In genomic region chr14:43894534-43894933, GRCh38 we compare ENCODE assay signal across 9 cellular contexts.
A peak's percentile ranks its signal among the peaks of the same experiment; 100 is the strongest.
DNase-seq lines count a peak whose midpoint lies in the region; ATAC-seq, FAIRE-seq and TF ChIP-seq lines count a peak whose summit lies in the region.
"Had no signal": no experiment of that assay in that cellular context is flagged by ENCODE, and none has a peak within 500 bp of the region (broad histone marks: within the 10 kb centered on the region; RNA-seq: fewer than 3 reads in every experiment).

No MANE protein-coding gene starts in this region.

- H3K4me1 ChIP-seq in K562 (replicated peaks in 1 of 2; ENCODE audit: control insufficient read depth in 2 of 2, insufficient read depth in 2 of 2, low read length in 2 of 2) (no peaks in the 10 kb centered on the region), smooth muscle cell (ENCODE audit: low read depth) (no peaks in the 10 kb centered on the region), esophagus squamous epithelium (no peaks in the 10 kb centered on the region)

- TF ChIP-seq POLR2A in K562 (conservative IDR thresholded peaks at IDR 0.05) = no peak
- no peak for TF ChIP-seq POLR2A in esophagus squamous epithelium (IDR thresholded peaks at IDR 0.05)

- 0% methylated on average over 2 of the region's 3 CpGs for WGBS in K562 (ENCODE audit: insufficient coverage, low coverage, missing lambda C conversion rate)
- 55% methylated on average over 3 of the region's 3 CpGs for WGBS in smooth muscle cell (ENCODE audit: low lambda C conversion rate)
- WGBS in esophagus squamous epithelium, 2 donors = 46 to 57% methylated on average over 3 of the region's 3 CpGs

- TF ChIP-seq EP300 in K562 (IDR thresholded peaks at IDR 0.05; ENCODE audit: low read length) = no peak

- FAIRE-seq in K562 (lab: Jason Lieb, UNC) = no peak

- intact Hi-C loops in K562 (cut with micrococcal nuclease) = no loop called here
- intact Hi-C loops in esophagus squamous epithelium (cut with DNase I) = no loop called here

- H3K79me2 ChIP-seq in K562 (ENCODE audit: control insufficient read depth, insufficient read depth, low read length) = no peaks in the 10 kb centered on the region
- H3K79me2 ChIP-seq in smooth muscle cell (ENCODE audit: low read depth) = no peaks in the 10 kb centered on the region

- peak in 1 of 2 experiments; percentile 16; a peak in 1 of 4 replicates for TF ChIP-seq RAD21 in K562 (CRISPR knock-in tag; conservative IDR thresholded peaks at IDR 0.05 in 1 of 2, IDR thresholded peaks at IDR 0.05 in 1 of 2)

- H3K36me3 ChIP-seq in K562 (ENCODE audit: control insufficient read depth, insufficient read depth, low read length) (no peaks in the 10 kb centered on the region), smooth muscle cell (ENCODE audit: low read depth) (no peaks in the 10 kb centered on the region), esophagus squamous epithelium (no peaks in the 10 kb centered on the region)

- POLR2A ChIA-PET in K562 (lab: Yijun Ruan, JAX) = no interaction called here

- H3K4me3 ChIP-seq in K562 (no peak overlapping the region), smooth muscle cell (no peak overlapping the region), esophagus squamous epithelium (no peak overlapping the region)

- H2AFZ ChIP-seq in K562 (ENCODE audit: low read depth, low read length) (no peak overlapping the region), smooth muscle cell (ENCODE audit: low read depth) (no peak overlapping the region)

- H3K9me3 ChIP-seq in K562 (replicated peaks; ENCODE audit: control insufficient read depth, insufficient read depth, low read depth, low read length) = no peaks in the 10 kb centered on the region
- H3K9me3 ChIP-seq in smooth muscle cell (replicated peaks; ENCODE audit: low read depth) = no peaks in the 10 kb centered on the region
- no peaks in the 10 kb centered on the region for H3K9me3 ChIP-seq in esophagus squamous epithelium

- H3K27me3 ChIP-seq in K562 (ENCODE audit: control insufficient read depth in 2 of 2, insufficient read depth in 2 of 2, low read length in 2 of 2) (no peaks in the 10 kb centered on the region), smooth muscle cell (ENCODE audit: low read depth) (no peaks in the 10 kb centered on the region), esophagus squamous epithelium (no peaks in the 10 kb centered on the region)

- no peaks in the 10 kb centered on the region for H3K9me1 ChIP-seq in K562 (ENCODE audit: control insufficient read depth, insufficient read depth, low read length)

- H3K27ac ChIP-seq in K562 (ENCODE audit: extremely low read depth, low read depth, low read length) = no peak overlapping the region
- no peak overlapping the region for H3K27ac ChIP-seq in smooth muscle cell (ENCODE audit: low read depth)
- H3K27ac ChIP-seq in esophagus squamous epithelium = no peak overlapping the region

- no peak overlapping the region for H3K4me2 ChIP-seq in K562 (ENCODE audit: insufficient read depth, low read length)
- no peak overlapping the region for H3K4me2 ChIP-seq in smooth muscle cell

- in situ Hi-C loops in K562 (cut with MboI) = no loop called here

- peak; percentile 39 for DNase-seq in SIG-M5 treated with dmso at 0.1 percent for 504 hours (lab: John Stamatoyannopoulos, UW; ENCODE audit: unreplicated experiment)
- DNase-seq in SIG-M5 (lab: John Stamatoyannopoulos, UW) = no peak
- peak; percentile 9 to 25 (median 14) for DNase-seq in K562 (ENCODE audit: extremely low read depth in 1 of 4, low spot score in 3 of 4)
- DNase-seq in smooth muscle cell (lab: John Stamatoyannopoulos, UW; ENCODE audit: unreplicated experiment) = no peak
- DNase-seq in NCI-H2081 (lab: John Stamatoyannopoulos, UW) = no peak
- no peak for DNase-seq in esophagus squamous epithelium (lab: John Stamatoyannopoulos, UW)
- no peak for DNase-seq in superior temporal gyrus (ENCODE audit: extremely low spot score)
- DNase-seq: CD4-positive, alpha-beta memory T cell had no signal

- BruUV-seq in K562 (replicated peaks; lab: Mats Ljungman, UMichigan) = no TSS peak

- no peak overlapping the region for H3K9ac ChIP-seq in K562 (ENCODE audit: insufficient read depth in 1 of 2, low read depth in 2 of 2, low read length in 2 of 2)
- H3K9ac ChIP-seq in smooth muscle cell (ENCODE audit: low read depth) = no peak overlapping the region

- H3F3A ChIP-seq in smooth muscle cell (ENCODE audit: low read depth) = no peaks in the 10 kb centered on the region

- no peaks in the 10 kb centered on the region for H4K20me1 ChIP-seq in K562 (replicated peaks; ENCODE audit: control insufficient read depth, insufficient read depth, low read length)
- H4K20me1 ChIP-seq in smooth muscle cell (ENCODE audit: low read depth) = no peaks in the 10 kb centered on the region

- CTCF ChIA-PET in K562 (lab: Yijun Ruan, JAX; ENCODE audit: low intra/inter-chr PET ratio) = interaction anchor here (0.7 kb wide), 1 partner anchor 1633 kb away, joined by 3 read pairs; no protein-coding TSS in a partner anchor

- ATAC-seq in HG03469 (IDR thresholded peaks at IDR 0.05; ENCODE audit: unreplicated experiment) = peak; percentile 56
- ATAC-seq in K562 = no peak

- TF ChIP-seq CTCF in K562 (IDR thresholded peaks at IDR 0.05 in 2 of 3, conservative IDR thresholded peaks at IDR 0.05 in 1 of 3; ENCODE audit: insufficient read depth in 2 of 3, low read depth in 1 of 3, low read length in 3 of 3) (peak in 2 of 3 experiments; percentile 7 to 28; a peak in 2 of 6 replicates), smooth muscle cell (IDR thresholded peaks at IDR 0.05; ENCODE audit: borderline replicate concordance, insufficient read depth, poor library complexity, severe bottlenecking) (peak; percentile 59), esophagus squamous epithelium (IDR thresholded peaks at IDR 0.05) (peak in 1 of 6 experiments; percentile 9)

TF ChIP-seq in K562, 482 proteins besides CTCF, POLR2A, EP300 and RAD21:
- TF ChIP-seq NFATC3 (IDR thresholded peaks at IDR 0.05) (no peak), ZNF449 (CRISPR knock-in tag; IDR thresholded peaks at IDR 0.05) (no peak), ESRRB (CRISPR knock-in tag; IDR thresholded peaks at IDR 0.05; ENCODE audit: borderline replicate concordance) (no peak), ZNF23 (CRISPR knock-in tag; IDR thresholded peaks at IDR 0.05) (no peak)
- TF ChIP-seq, protein P1, sequence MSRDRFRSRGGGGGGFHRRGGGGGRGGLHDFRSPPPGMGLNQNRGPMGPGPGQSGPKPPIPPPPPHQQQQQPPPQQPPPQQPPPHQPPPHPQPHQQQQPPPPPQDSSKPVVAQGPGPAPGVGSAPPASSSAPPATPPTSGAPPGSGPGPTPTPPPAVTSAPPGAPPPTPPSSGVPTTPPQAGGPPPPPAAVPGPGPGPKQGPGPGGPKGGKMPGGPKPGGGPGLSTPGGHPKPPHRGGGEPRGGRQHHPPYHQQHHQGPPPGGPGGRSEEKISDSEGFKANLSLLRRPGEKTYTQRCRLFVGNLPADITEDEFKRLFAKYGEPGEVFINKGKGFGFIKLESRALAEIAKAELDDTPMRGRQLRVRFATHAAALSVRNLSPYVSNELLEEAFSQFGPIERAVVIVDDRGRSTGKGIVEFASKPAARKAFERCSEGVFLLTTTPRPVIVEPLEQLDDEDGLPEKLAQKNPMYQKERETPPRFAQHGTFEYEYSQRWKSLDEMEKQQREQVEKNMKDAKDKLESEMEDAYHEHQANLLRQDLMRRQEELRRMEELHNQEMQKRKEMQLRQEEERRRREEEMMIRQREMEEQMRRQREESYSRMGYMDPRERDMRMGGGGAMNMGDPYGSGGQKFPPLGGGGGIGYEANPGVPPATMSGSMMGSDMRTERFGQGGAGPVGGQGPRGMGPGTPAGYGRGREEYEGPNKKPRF (IDR thresholded peaks at IDR 0.05; ENCODE audit: low read depth, low read length) = no peak

Comparison
In these comparisons a context has a peak if more than half of its experiments do, and no peak if none do; other contexts are left out.
1. DNase-seq: peak in SIG-M5 treated with dmso at 0.1 percent for 504 hours (single experiment) and K562 (4 of 4); none in SIG-M5 (single experiment), smooth muscle cell (single experiment), NCI-H2081 (0 of 2), esophagus squamous epithelium (single experiment) and superior temporal gyrus (single experiment).